In the genomic region with DNA sequence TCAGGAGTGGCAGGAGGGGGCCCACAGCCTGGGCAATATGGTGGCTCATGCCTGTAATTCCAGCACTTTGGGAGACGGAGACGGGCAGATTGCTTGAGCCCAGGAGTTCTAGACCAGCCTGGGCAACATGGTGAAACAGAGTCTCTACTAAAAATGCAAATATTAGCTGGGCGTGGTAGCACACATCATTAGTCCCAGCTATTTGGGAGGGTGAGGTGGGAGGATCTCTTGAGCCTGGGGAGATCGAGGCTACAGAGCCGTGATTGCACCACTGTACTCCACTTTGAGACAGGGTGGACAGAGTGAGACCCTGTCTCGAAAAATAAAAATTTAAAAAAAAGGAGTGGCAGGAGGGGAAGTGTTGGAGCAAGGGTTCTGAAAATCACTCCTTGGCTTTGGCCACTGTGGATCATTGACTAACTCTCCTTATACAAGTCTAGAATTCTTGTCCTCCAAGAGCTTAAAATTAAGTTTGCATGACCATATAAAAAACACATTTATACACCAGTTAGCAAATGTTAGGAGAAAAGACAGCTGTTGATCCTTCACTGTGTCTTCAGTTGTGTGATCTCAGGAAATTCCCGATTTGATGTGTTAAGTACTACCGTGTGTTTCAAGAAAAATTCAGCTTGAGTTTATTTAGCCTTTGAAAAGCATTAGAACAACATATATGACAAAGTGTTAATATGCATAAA, we compare ENCODE assay signal across 11 cellular contexts. TPM values are rescaled to one million over a fixed set of nuclear protein-coding genes. Genes with fewer than 3 reads are reported as not detected.
DNase-seq lines count a peak whose midpoint lies in the region; ATAC-seq, FAIRE-seq and TF ChIP-seq lines count a peak whose summit lies in the region.
"Had no signal": no experiment of that assay in that cellular context is flagged by ENCODE, and none has a peak within 500 bp of the region (broad histone marks: within the 10 kb centered on the region; RNA-seq: fewer than 3 reads in every experiment).

No MANE protein-coding gene starts in this region.

- H3K4me3 ChIP-seq in lower lobe of right lung (no peak overlapping the region), thyroid gland (replicated peaks in 1 of 3) (no peak overlapping the region)

- no peak for DNase-seq in activated naive CD4-positive, alpha-beta T cell treated with anti-CD3 and anti-CD28 coated beads, Interleukin-2, amount 10 ng/mL, durations not matched to agents 7 days and 5 days
- no peak for DNase-seq in activated naive CD4-positive, alpha-beta T cell (lab: John Stamatoyannopoulos, UW)
- no peak for DNase-seq in T-helper 17 cell
- no peak for DNase-seq in lower lobe of right lung
- no peak for DNase-seq in thyroid gland
- no peak for DNase-seq in RCC 7860 (ENCODE audit: low spot score)
- no peak for DNase-seq in cerebellar nuclear complex (lab: John Stamatoyannopoulos, UW)
- DNase-seq: kidney; NCI-H1436; stimulated activated CD4-positive, alpha-beta T cell treated with anti-CD3 and anti-CD28 coated beads, Interleukin-4, amount 100 ng/mL, for 24 hours had no signal

- H3K4me3 Mint-ChIP-seq in activated naive CD4-positive, alpha-beta T cell treated with anti-CD3 and anti-CD28 coated beads, Interleukin-2, amount 10 ng/mL, durations not matched to agents 7 days and 5 days, result peak overlapping the region; percentile 66
- peak overlapping the region; percentile 25 for H3K4me3 Mint-ChIP-seq in T-helper 17 cell

- intact Hi-C loops in lower lobe of right lung (cut with DNase I), result no loop called here
- intact Hi-C loops in thyroid gland (cut with DNase I), result no loop called here

- peaks cover 31% of the 10 kb centered on the region for H3K4me1 Mint-ChIP-seq in activated naive CD4-positive, alpha-beta T cell treated with anti-CD3 and anti-CD28 coated beads, Interleukin-2, amount 10 ng/mL, durations not matched to agents 7 days and 5 days
- H3K4me1 Mint-ChIP-seq in T-helper 17 cell, result peaks cover 32% of the 10 kb centered on the region

- CTCF ChIA-PET in activated naive CD4-positive, alpha-beta T cell treated with anti-CD3 and anti-CD28 coated beads, Interleukin-2, amount 10 ng/mL, durations not matched to agents 7 days and 5 days (lab: Charles Lee), result no interaction called here

- no peaks in the 10 kb centered on the region for H3K9me3 ChIP-seq in T-helper 17 cell (ENCODE audit: control insufficient read depth, low read length, poor library complexity, severe bottlenecking)
- no peaks in the 10 kb centered on the region for H3K9me3 ChIP-seq in lower lobe of right lung
- no peaks in the 10 kb centered on the region for H3K9me3 ChIP-seq in thyroid gland

- WGBS in thyroid gland, 2 donors, result 80 to 86% methylated on average over 8 of the region's 8 CpGs

- peak overlapping the region; percentile 94 for H3K27ac ChIP-seq in lower lobe of right lung
- peak overlapping the region; percentile 96 to 99 (median 97) for H3K27ac ChIP-seq in thyroid gland

- H3K27ac Mint-ChIP-seq in activated naive CD4-positive, alpha-beta T cell treated with anti-CD3 and anti-CD28 coated beads, Interleukin-2, amount 10 ng/mL, durations not matched to agents 7 days and 5 days, result no peak overlapping the region
- H3K27ac Mint-ChIP-seq in T-helper 17 cell, result peak overlapping the region; percentile 39

- TF ChIP-seq CTCF in lower lobe of right lung (IDR thresholded peaks at IDR 0.05) (no peak), thyroid gland (IDR thresholded peaks at IDR 0.05) (no peak)

- TF ChIP-seq POLR2A in thyroid gland (IDR thresholded peaks at IDR 0.05), result no peak

- no peak for FAIRE-seq in RCC 7860 (lab: Jason Lieb, UNC)
- FAIRE-seq: kidney had no signal

- H3K9me3 Mint-ChIP-seq in activated naive CD4-positive, alpha-beta T cell treated with anti-CD3 and anti-CD28 coated beads, Interleukin-2, amount 10 ng/mL, durations not matched to agents 7 days and 5 days, result no peaks in the 10 kb centered on the region

- H3K27me3 ChIP-seq in lower lobe of right lung (ENCODE audit: low read depth) (no peaks in the 10 kb centered on the region), thyroid gland (no peaks in the 10 kb centered on the region)

- peaks cover 22% of the 10 kb centered on the region for H3K27me3 Mint-ChIP-seq in activated naive CD4-positive, alpha-beta T cell treated with anti-CD3 and anti-CD28 coated beads, Interleukin-2, amount 10 ng/mL, durations not matched to agents 7 days and 5 days
- H3K27me3 Mint-ChIP-seq in T-helper 17 cell, result no peaks in the 10 kb centered on the region

- H3K36me3 Mint-ChIP-seq in activated naive CD4-positive, alpha-beta T cell treated with anti-CD3 and anti-CD28 coated beads, Interleukin-2, amount 10 ng/mL, durations not matched to agents 7 days and 5 days, result peaks cover 15% of the 10 kb centered on the region
- no peaks in the 10 kb centered on the region for H3K36me3 Mint-ChIP-seq in T-helper 17 cell (ENCODE audit: low read depth)

- H3K36me3 ChIP-seq in lower lobe of right lung (no peaks in the 10 kb centered on the region), thyroid gland (no peaks in the 10 kb centered on the region)

- ATAC-seq in T-helper 17 cell, result no peak
- no peak for ATAC-seq in lower lobe of right lung
- no peak for ATAC-seq in GM18909 (IDR thresholded peaks at IDR 0.05; ENCODE audit: poor library complexity, unreplicated experiment)

- H3K4me1 ChIP-seq in lower lobe of right lung (peaks cover 48% of the 10 kb centered on the region), thyroid gland (peaks cover 47 to 50% of the 10 kb centered on the region in 2 donors)

RNA-seq across cellular contexts. Expression of a gene that starts 2.3 kb away (rescaled TPM):
- total RNA-seq in T-helper 17 cell (10 to 100 TPM; 20.8 to 24.9 TPM), lower lobe of right lung (12.4 TPM), thyroid gland (10 to 100 TPM; 29.6 to 35.6 (median 32.5) TPM)
